In the genomic region with DNA sequence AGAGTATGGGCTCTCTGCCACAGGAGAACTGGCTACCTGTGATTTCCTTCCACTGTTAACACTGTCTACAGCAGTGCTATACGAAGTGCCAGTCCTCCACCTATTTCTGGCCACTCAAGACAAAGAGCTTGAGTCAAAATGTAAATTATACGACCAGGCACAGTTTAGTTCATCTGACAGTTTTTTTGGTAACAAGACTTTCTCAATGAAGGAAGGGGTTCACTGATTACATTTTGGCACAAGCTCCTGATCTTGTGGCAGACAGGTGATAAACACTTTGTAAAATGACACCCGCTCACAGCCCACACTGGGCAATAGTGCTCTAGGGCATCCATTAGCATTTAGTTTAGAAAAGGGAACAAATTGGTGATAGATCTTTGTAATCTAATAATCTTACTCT, we compare ENCODE assay signal across 20 cellular contexts. TPM values are rescaled to one million over a fixed set of nuclear protein-coding genes. Genes with fewer than 3 reads are reported as not detected.
DNase-seq lines count a peak whose midpoint lies in the region; ATAC-seq and TF ChIP-seq lines count a peak whose summit lies in the region.
"Had no signal": no experiment of that assay in that cellular context is flagged by ENCODE, and none has a peak within 500 bp of the region (broad histone marks: within the 10 kb centered on the region; RNA-seq: fewer than 3 reads in every experiment).

No MANE protein-coding gene starts in this region.

- no peak for TF ChIP-seq CTCF in activated CD8-positive, alpha-beta T cell treated with anti-CD3 and anti-CD28 coated beads for 36 hours (IDR thresholded peaks at IDR 0.05)
- no peak for TF ChIP-seq CTCF in CD4-positive, alpha-beta T cell (IDR thresholded peaks at IDR 0.05)

- no peak for ATAC-seq in activated CD8-positive, alpha-beta T cell treated with anti-CD3 and anti-CD28 coated beads for 36 hours
- ATAC-seq in activated CD8-positive, alpha-beta T cell treated with anti-CD3 and anti-CD28 coated beads, Interleukin-2, amount 10 ng/mL, durations not matched to agents 7 days and 5 days = no peak
- ATAC-seq in CD4-positive, alpha-beta T cell (ENCODE audit: poor library complexity) = no peak
- ATAC-seq in effector memory CD8-positive, alpha-beta T cell (replicated peaks) = no peak
- no peak for ATAC-seq in left lobe of liver
- ATAC-seq in esophagus mucosa = no peak
- ATAC-seq: A549, HepG2 had no signal

- H3K4me1 Mint-ChIP-seq in activated CD8-positive, alpha-beta T cell treated with anti-CD3 and anti-CD28 coated beads for 36 hours (ENCODE audit: low read depth) = no peaks in the 10 kb centered on the region
- no peaks in the 10 kb centered on the region for H3K4me1 Mint-ChIP-seq in activated CD8-positive, alpha-beta T cell treated with anti-CD3 and anti-CD28 coated beads, Interleukin-2, amount 10 ng/mL, durations not matched to agents 7 days and 5 days (ENCODE audit: low read depth)
- H3K4me1 Mint-ChIP-seq in CD4-positive, alpha-beta T cell (ENCODE audit: low read depth) = no peaks in the 10 kb centered on the region
- H3K4me1 Mint-ChIP-seq in effector memory CD8-positive, alpha-beta T cell (ENCODE audit: low read depth in 2 of 2) = no peaks in the 10 kb centered on the region
- H3K4me1 Mint-ChIP-seq: CD4-positive, alpha-beta memory T cell had no signal

- H3K4me3 Mint-ChIP-seq in activated CD8-positive, alpha-beta T cell treated with anti-CD3 and anti-CD28 coated beads for 36 hours = no peak overlapping the region
- H3K4me3 Mint-ChIP-seq in activated CD8-positive, alpha-beta T cell treated with anti-CD3 and anti-CD28 coated beads, Interleukin-2, amount 10 ng/mL, durations not matched to agents 7 days and 5 days = no peak overlapping the region
- H3K4me3 Mint-ChIP-seq in CD4-positive, alpha-beta T cell = no peak overlapping the region
- H3K4me3 Mint-ChIP-seq in effector memory CD8-positive, alpha-beta T cell = no peak overlapping the region
- H3K4me3 Mint-ChIP-seq: CD4-positive, alpha-beta memory T cell had no signal

- H3K27me3 ChIP-seq in CD4-positive, alpha-beta T cell (ENCODE audit: control insufficient read depth, insufficient read depth, low read length) = no peaks in the 10 kb centered on the region
- no peaks in the 10 kb centered on the region for H3K27me3 ChIP-seq in skeletal muscle tissue (ENCODE audit: control insufficient read depth in 3 of 3, insufficient read depth in 3 of 3, low read length in 3 of 3)

- H3K4me1 ChIP-seq in skeletal muscle tissue (ENCODE audit: control insufficient read depth in 3 of 3, insufficient read depth in 3 of 3, low read length in 3 of 3) = peaks cover 5 to 8% (median 8%) of the 10 kb centered on the region in 3 donors
- H3K4me1 ChIP-seq: A549 had no signal

- intact Hi-C loops in activated CD8-positive, alpha-beta T cell treated with anti-CD3 and anti-CD28 coated beads for 36 hours (cut with micrococcal nuclease) = no loop called here
- intact Hi-C loops in CD4-positive, alpha-beta T cell (cut with DNase I, micrococcal nuclease) = no loop called here

- peaks cover 50% of the 10 kb centered on the region for H3K36me3 Mint-ChIP-seq in activated CD8-positive, alpha-beta T cell treated with anti-CD3 and anti-CD28 coated beads for 36 hours (ENCODE audit: low read depth)
- peaks cover 62% of the 10 kb centered on the region for H3K36me3 Mint-ChIP-seq in activated CD8-positive, alpha-beta T cell treated with anti-CD3 and anti-CD28 coated beads, Interleukin-2, amount 10 ng/mL, durations not matched to agents 7 days and 5 days (ENCODE audit: low read depth)
- H3K36me3 Mint-ChIP-seq in CD4-positive, alpha-beta T cell (ENCODE audit: low read depth) = peaks cover 80% of the 10 kb centered on the region
- peaks cover 77% of the 10 kb centered on the region for H3K36me3 Mint-ChIP-seq in effector memory CD8-positive, alpha-beta T cell (ENCODE audit: insufficient read depth)

- H3K27ac ChIP-seq in CD4-positive, alpha-beta T cell (ENCODE audit: low read depth, low read length) = no peak overlapping the region
- peak overlapping the region; percentile 42 for H3K27ac ChIP-seq in skeletal muscle tissue (ENCODE audit: low read depth, low read length)
- H3K27ac ChIP-seq: 22Rv1, A549, C4-2B, GM23248 had no signal

- POLR2A ChIA-PET in activated CD8-positive, alpha-beta T cell treated with anti-CD3 and anti-CD28 coated beads for 36 hours (lab: Charles Lee) = interaction anchor here (1.0 to 2.3 kb wide), 2 partner anchors 8 to 12 kb away, joined by 3 to 11 read pairs; a partner anchor contains a TSS
- POLR2A ChIA-PET in activated CD8-positive, alpha-beta T cell treated with anti-CD3 and anti-CD28 coated beads, Interleukin-2, amount 10 ng/mL, durations not matched to agents 7 days and 5 days (lab: Charles Lee) = no interaction called here
- POLR2A ChIA-PET in CD4-positive, alpha-beta T cell (lab: Charles Lee) = interaction anchor here (0.6 to 1.5 kb wide), 2 partner anchors 66 to 136 kb away, joined by 3 to 4 read pairs; a partner anchor contains a TSS

- no peak overlapping the region for H3K4me3 ChIP-seq in skeletal muscle tissue (ENCODE audit: low read length in 3 of 3)
- H3K4me3 ChIP-seq: A549, GM23248 had no signal

- no peaks in the 10 kb centered on the region for H3K27me3 Mint-ChIP-seq in activated CD8-positive, alpha-beta T cell treated with anti-CD3 and anti-CD28 coated beads for 36 hours
- no peaks in the 10 kb centered on the region for H3K27me3 Mint-ChIP-seq in activated CD8-positive, alpha-beta T cell treated with anti-CD3 and anti-CD28 coated beads, Interleukin-2, amount 10 ng/mL, durations not matched to agents 7 days and 5 days (ENCODE audit: low read depth)
- no peaks in the 10 kb centered on the region for H3K27me3 Mint-ChIP-seq in CD4-positive, alpha-beta T cell
- H3K27me3 Mint-ChIP-seq in effector memory CD8-positive, alpha-beta T cell = no peaks in the 10 kb centered on the region
- H3K27me3 Mint-ChIP-seq: CD4-positive, alpha-beta memory T cell had no signal

- H3K36me3 ChIP-seq in skeletal muscle tissue (ENCODE audit: control insufficient read depth in 3 of 3, insufficient read depth in 3 of 3, low read length in 3 of 3) = peaks cover 61 to 83% (median 73%) of the 10 kb centered on the region in 3 donors

- no peaks in the 10 kb centered on the region for H3K9me3 ChIP-seq in CD4-positive, alpha-beta T cell (ENCODE audit: control insufficient read depth, low read length)
- no peaks in the 10 kb centered on the region for H3K9me3 ChIP-seq in skeletal muscle tissue (ENCODE audit: control insufficient read depth in 3 of 3, low read length in 3 of 3)
- H3K9me3 ChIP-seq: A549 had no signal

- CTCF ChIA-PET in activated CD8-positive, alpha-beta T cell treated with anti-CD3 and anti-CD28 coated beads for 36 hours (lab: Charles Lee) = interaction anchor here (1.1 to 2.6 kb wide), 3 partner anchors 8 to 132 kb away, joined by 3 to 13 read pairs (median 3); a partner anchor contains a TSS
- CTCF ChIA-PET in activated CD8-positive, alpha-beta T cell treated with anti-CD3 and anti-CD28 coated beads, Interleukin-2, amount 10 ng/mL, durations not matched to agents 7 days and 5 days (lab: Charles Lee) = interaction anchor here (1.4 kb wide), 1 partner anchor 9 kb away, joined by 5 read pairs; a partner anchor contains a TSS
- CTCF ChIA-PET in CD4-positive, alpha-beta T cell (lab: Charles Lee) = no interaction called here

- H3K27ac Mint-ChIP-seq in activated CD8-positive, alpha-beta T cell treated with anti-CD3 and anti-CD28 coated beads for 36 hours = peak overlapping the region; percentile 67
- no peak overlapping the region for H3K27ac Mint-ChIP-seq in activated CD8-positive, alpha-beta T cell treated with anti-CD3 and anti-CD28 coated beads, Interleukin-2, amount 10 ng/mL, durations not matched to agents 7 days and 5 days
- H3K27ac Mint-ChIP-seq in CD4-positive, alpha-beta T cell = peak overlapping the region; percentile 4
- peak overlapping the region; percentile 57 to 76 for H3K27ac Mint-ChIP-seq in effector memory CD8-positive, alpha-beta T cell

- peak overlapping the region in 2 of 3 donors; percentile 3 to 37 for H3K9ac ChIP-seq in skeletal muscle tissue (ENCODE audit: low read depth in 1 of 3, low read length in 3 of 3)
- H3K9ac ChIP-seq: GM23248 had no signal

- no peaks in the 10 kb centered on the region for H3K9me3 Mint-ChIP-seq in activated CD8-positive, alpha-beta T cell treated with anti-CD3 and anti-CD28 coated beads for 36 hours
- no peaks in the 10 kb centered on the region for H3K9me3 Mint-ChIP-seq in activated CD8-positive, alpha-beta T cell treated with anti-CD3 and anti-CD28 coated beads, Interleukin-2, amount 10 ng/mL, durations not matched to agents 7 days and 5 days (ENCODE audit: insufficient read depth)
- no peaks in the 10 kb centered on the region for H3K9me3 Mint-ChIP-seq in CD4-positive, alpha-beta T cell
- H3K9me3 Mint-ChIP-seq in effector memory CD8-positive, alpha-beta T cell = no peaks in the 10 kb centered on the region
- H3K9me3 Mint-ChIP-seq: CD4-positive, alpha-beta memory T cell had no signal

- DNase-seq in activated CD8-positive, alpha-beta T cell treated with anti-CD3 and anti-CD28 coated beads for 36 hours = no peak
- no peak for DNase-seq in activated CD8-positive, alpha-beta T cell treated with anti-CD3 and anti-CD28 coated beads, Interleukin-2, amount 10 ng/mL, durations not matched to agents 7 days and 5 days
- no peak for DNase-seq in CD4-positive, alpha-beta T cell
- no peak for DNase-seq in effector memory CD8-positive, alpha-beta T cell
- no peak for DNase-seq in left lobe of liver (ENCODE audit: low spot score)
- no peak for DNase-seq in activated CD4-positive, alpha-beta T cell treated with anti-CD3 and anti-CD28 coated beads for 48 hours
- DNase-seq: AML-193; CD4-positive, alpha-beta memory T cell; DMS153; DMS79; GDM1; GM23248; HCEC 1CT had no signal

RNA-seq across cellular contexts. Expression of a gene that starts 8.6 kb away (rescaled TPM):
- total RNA-seq in activated CD8-positive, alpha-beta T cell treated with anti-CD3 and anti-CD28 coated beads for 36 hours = 10 to 100 TPM; 53.1 to 59.7 TPM
- total RNA-seq in activated CD8-positive, alpha-beta T cell treated with anti-CD3 and anti-CD28 coated beads, Interleukin-2, amount 10 ng/mL, durations not matched to agents 7 days and 5 days = 10 to 100 TPM; 64.0 to 65.2 TPM
- total RNA-seq in CD4-positive, alpha-beta T cell = 100 to 1,000 TPM in 1 of 2 experiments, 10 to 100 TPM in 1; 98.2 to 101 TPM
- total RNA-seq in skeletal muscle tissue (18.8 TPM), left lobe of liver (14.1 TPM), esophagus mucosa (24.4 TPM)

RNA-seq across cellular contexts. Expression of a gene that starts 31.2 kb away (rescaled TPM):
- total RNA-seq in activated CD8-positive, alpha-beta T cell treated with anti-CD3 and anti-CD28 coated beads for 36 hours = under 1 TPM; 0.11 to 0.20 TPM
- not detected for total RNA-seq in activated CD8-positive, alpha-beta T cell treated with anti-CD3 and anti-CD28 coated beads, Interleukin-2, amount 10 ng/mL, durations not matched to agents 7 days and 5 days
- not detected for total RNA-seq in CD4-positive, alpha-beta T cell
- 4.7 TPM for total RNA-seq in skeletal muscle tissue
- total RNA-seq in left lobe of liver = 0.18 TPM
- not detected for total RNA-seq in esophagus mucosa
- total RNA-seq: CD4-positive, alpha-beta memory T cell; Daoy; HepG2 had no signal

RNA-seq across cellular contexts. Expression of a gene that starts 51.8 kb away (rescaled TPM):
- total RNA-seq in activated CD8-positive, alpha-beta T cell treated with anti-CD3 and anti-CD28 coated beads for 36 hours = under 1 TPM; 0.18 to 0.22 TPM
- total RNA-seq in activated CD8-positive, alpha-beta T cell treated with anti-CD3 and anti-CD28 coated beads, Interleukin-2, amount 10 ng/mL, durations not matched to agents 7 days and 5 days = under 1 TPM in 1 of 2 experiments, not detected in 1; 0.10 TPM
- total RNA-seq in CD4-positive, alpha-beta T cell = under 1 TPM; 0.06 to 0.14 TPM
- total RNA-seq in skeletal muscle tissue (6.3 TPM), left lobe of liver (51.7 TPM), esophagus mucosa (7.8 TPM)
